ENCODE assay signal across 1 cellular context in the genomic region with DNA sequence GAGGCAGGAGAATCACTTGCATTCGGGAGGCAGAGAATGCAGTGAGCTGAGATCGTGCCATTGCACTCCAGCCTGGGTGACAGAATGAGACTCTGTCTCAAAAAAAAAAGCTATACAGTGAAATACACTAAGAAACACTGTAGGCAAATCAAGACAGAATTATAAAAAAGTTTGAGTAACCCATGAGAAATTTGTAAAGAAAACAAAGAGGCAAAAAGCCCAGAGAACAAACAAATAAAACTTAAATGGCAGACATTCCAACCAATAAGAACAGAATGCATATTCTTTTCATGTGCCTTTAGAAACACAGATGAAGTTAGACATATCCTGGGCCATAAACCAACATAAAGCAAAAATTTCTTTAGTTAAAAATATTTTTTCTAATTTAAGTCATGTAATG.
TF ChIP-seq lines count a peak whose summit lies in the region.

No MANE protein-coding gene starts in this region.

TF ChIP-seq in IMR-90, 13 proteins besides CTCF, POLR2A, EP300 and RAD21 (continued from another document):
- TF ChIP-seq FOS (IDR thresholded peaks at IDR 0.05; ENCODE audit: low read depth, low read length) (no peak), RCOR1 (IDR thresholded peaks at IDR 0.05; ENCODE audit: insufficient replicate concordance, low read length) (no peak), MAFK (IDR thresholded peaks at IDR 0.05; ENCODE audit: low read depth, low read length) (no peak), BHLHE40 (IDR thresholded peaks at IDR 0.05; ENCODE audit: low read depth, low read length) (no peak), MXI1 (IDR thresholded peaks at IDR 0.05; ENCODE audit: borderline replicate concordance, low read depth, low read length) (no peak), MAZ (IDR thresholded peaks at IDR 0.05; ENCODE audit: borderline replicate concordance, low read depth, low read length) (no peak), NFE2L2 (IDR thresholded peaks at IDR 0.05; ENCODE audit: low read depth, low read length) (no peak), RFX5 (IDR thresholded peaks at IDR 0.05; ENCODE audit: low read depth, low read length) (no peak)
- TF ChIP-seq, protein P1, sequence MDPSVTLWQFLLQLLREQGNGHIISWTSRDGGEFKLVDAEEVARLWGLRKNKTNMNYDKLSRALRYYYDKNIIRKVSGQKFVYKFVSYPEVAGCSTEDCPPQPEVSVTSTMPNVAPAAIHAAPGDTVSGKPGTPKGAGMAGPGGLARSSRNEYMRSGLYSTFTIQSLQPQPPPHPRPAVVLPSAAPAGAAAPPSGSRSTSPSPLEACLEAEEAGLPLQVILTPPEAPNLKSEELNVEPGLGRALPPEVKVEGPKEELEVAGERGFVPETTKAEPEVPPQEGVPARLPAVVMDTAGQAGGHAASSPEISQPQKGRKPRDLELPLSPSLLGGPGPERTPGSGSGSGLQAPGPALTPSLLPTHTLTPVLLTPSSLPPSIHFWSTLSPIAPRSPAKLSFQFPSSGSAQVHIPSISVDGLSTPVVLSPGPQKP (IDR thresholded peaks at IDR 0.05; ENCODE audit: borderline replicate concordance, low read depth, low read length) = no peak
TF ChIP-seq in IMR-90: peak in this region for 0.
